Comparison of ENCODE assay signal across 1 cellular context in genomic region chr10:103793920-103794883, GRCh38.
A peak's percentile ranks its signal among the peaks of the same experiment; 100 is the strongest.
TF ChIP-seq lines count a peak whose summit lies in the region.

No MANE protein-coding gene starts in this region.

TF ChIP-seq in HepG2, 621 proteins besides CTCF, POLR2A, EP300 and RAD21 (continued from another document and continues in another):
- peak; percentile 66 for TF ChIP-seq HMGXB3 (CRISPR knock-in tag; IDR thresholded peaks at IDR 0.05; ENCODE audit: borderline replicate concordance)
- no peak for TF ChIP-seq ZNF33A (CRISPR knock-in tag; IDR thresholded peaks at IDR 0.05; ENCODE audit: borderline replicate concordance)
- peak; percentile 84; the same call in 1 of the 2 replicates for TF ChIP-seq MEIS1 (CRISPR knock-in tag; IDR thresholded peaks at IDR 0.05; ENCODE audit: borderline replicate concordance)
- peak; percentile 99 for TF ChIP-seq SMAD3 (CRISPR knock-in tag; IDR thresholded peaks at IDR 0.05)
- TF ChIP-seq ZBTB34 (CRISPR knock-in tag; IDR thresholded peaks at IDR 0.05): 0 out of 2 replicates have a peak, but pooled peaks have one; percentile 80
- 0 out of 2 replicates have a peak, but pooled peaks have one; percentile 69 for TF ChIP-seq ZNF101 (CRISPR knock-in tag; IDR thresholded peaks at IDR 0.05; ENCODE audit: borderline replicate concordance, low read depth)
- peak; percentile 97 for TF ChIP-seq TARDBP (CRISPR knock-in tag; IDR thresholded peaks at IDR 0.05)
- TF ChIP-seq HBP1 (CRISPR knock-in tag; IDR thresholded peaks at IDR 0.05; ENCODE audit: low read depth): peak; percentile 70; the same call in 1 of the 2 replicates
- TF ChIP-seq GFI1 (CRISPR knock-in tag; IDR thresholded peaks at IDR 0.05; ENCODE audit: borderline replicate concordance): peak; percentile 84
- peak; percentile 63 for TF ChIP-seq MNT (IDR thresholded peaks at IDR 0.05)
- TF ChIP-seq ZNF12 (CRISPR knock-in tag; IDR thresholded peaks at IDR 0.05): peak; percentile 86
- TF ChIP-seq MTA1 (CRISPR knock-in tag; IDR thresholded peaks at IDR 0.05; ENCODE audit: borderline replicate concordance): peak; percentile 99
- 0 out of 2 replicates have a peak, but pooled peaks have one; percentile 48 for TF ChIP-seq ATF7-NPFF (CRISPR knock-in tag; IDR thresholded peaks at IDR 0.05; ENCODE audit: low read depth)
- peak; percentile 81 for TF ChIP-seq TGIF2 (CRISPR knock-in tag; IDR thresholded peaks at IDR 0.05)
- TF ChIP-seq ZNF619 (CRISPR knock-in tag; IDR thresholded peaks at IDR 0.05): 0 out of 2 replicates have a peak, but pooled peaks have one; percentile 33
- peak; percentile 45; the same call in 1 of the 2 replicates for TF ChIP-seq BCL3 (CRISPR knock-in tag; IDR thresholded peaks at IDR 0.05)
- TF ChIP-seq ELF3 (CRISPR knock-in tag; IDR thresholded peaks at IDR 0.05): peak; percentile 100
- peak; percentile 90; the same call in 1 of the 2 replicates for TF ChIP-seq HMG20B (CRISPR knock-in tag; conservative IDR thresholded peaks at IDR 0.05)
- no peak; the same call in 1 of the 2 replicates for TF ChIP-seq SRF (IDR thresholded peaks at IDR 0.05; ENCODE audit: low read depth, low read length)
- TF ChIP-seq ZHX2 (IDR thresholded peaks at IDR 0.05; ENCODE audit: low read depth): peak; percentile 63; the same call in 1 of the 2 replicates
- TF ChIP-seq ZHX2 (CRISPR knock-in tag; IDR thresholded peaks at IDR 0.05; ENCODE audit: borderline replicate concordance): no peak
- peak; percentile 95 for TF ChIP-seq HOXA3 (CRISPR knock-in tag; IDR thresholded peaks at IDR 0.05)
- TF ChIP-seq UBTF (CRISPR knock-in tag; IDR thresholded peaks at IDR 0.05): peak; percentile 50; the same call in 1 of the 2 replicates
- TF ChIP-seq CSRNP1 (CRISPR knock-in tag; IDR thresholded peaks at IDR 0.05): peak; percentile 61; the same call in 1 of the 2 replicates
- TF ChIP-seq ZNF598 (CRISPR knock-in tag; IDR thresholded peaks at IDR 0.05; ENCODE audit: borderline replicate concordance): peak; percentile 14; the same call in 1 of the 2 replicates
- TF ChIP-seq SMC3 (IDR thresholded peaks at IDR 0.05; ENCODE audit: low read length): peak; percentile 58
- peak; percentile 53; the same call in 1 of the 2 replicates for TF ChIP-seq ZNF451 (CRISPR knock-in tag; IDR thresholded peaks at IDR 0.05)
- peak; percentile 32; the same call in 1 of the 2 replicates for TF ChIP-seq NFYC (CRISPR knock-in tag; IDR thresholded peaks at IDR 0.05)
- TF ChIP-seq ZNF777 (CRISPR knock-in tag; IDR thresholded peaks at IDR 0.05): peak; percentile 49; the same call in 1 of the 2 replicates
- TF ChIP-seq ZNF605 (CRISPR knock-in tag; IDR thresholded peaks at IDR 0.05): peak; percentile 95
- TF ChIP-seq TBX3 (IDR thresholded peaks at IDR 0.05; ENCODE audit: borderline replicate concordance): peak; percentile 86; the same call in 1 of the 2 replicates
- no peak for TF ChIP-seq ZNF562 (CRISPR knock-in tag; IDR thresholded peaks at IDR 0.05; ENCODE audit: borderline replicate concordance)
- peak; percentile 78 for TF ChIP-seq GABPB1 (CRISPR knock-in tag; IDR thresholded peaks at IDR 0.05)
- TF ChIP-seq MAFG (CRISPR knock-in tag; IDR thresholded peaks at IDR 0.05): no peak
